In genomic region chr2:144496067-144496466, GRCh38 we compare ENCODE assay signal across 12 cellular contexts. TPM values are rescaled to one million over a fixed set of nuclear protein-coding genes. Genes with fewer than 3 reads are reported as not detected.
DNase-seq lines count a peak whose midpoint lies in the region; ATAC-seq and TF ChIP-seq lines count a peak whose summit lies in the region.
"Had no signal": no experiment of that assay in that cellular context is flagged by ENCODE, and none has a peak within 500 bp of the region (broad histone marks: within the 10 kb centered on the region; RNA-seq: fewer than 3 reads in every experiment).

No MANE protein-coding gene starts in this region.

- no peaks in the 10 kb centered on the region for H3K27me3 ChIP-seq in GM23248 (replicated peaks; ENCODE audit: insufficient read depth)
- H3K27me3 ChIP-seq in lower lobe of right lung (ENCODE audit: low read depth): no peaks in the 10 kb centered on the region
- H3K27me3 ChIP-seq: SJSA1 had no signal

- H3K9me3 Mint-ChIP-seq in central memory CD8-positive, alpha-beta T cell: no peaks in the 10 kb centered on the region
- H3K9me3 Mint-ChIP-seq in stimulated activated naive B cell treated with anti-CD40 and anti-IgM and Interleukin-4, amounts not matched to agents 10 μg/mL and 1 μg/mL and 100 μg/mL, for 72 hours: no peaks in the 10 kb centered on the region
- H3K9me3 Mint-ChIP-seq: activated naive CD8-positive, alpha-beta T cell treated with anti-CD3 and anti-CD28 coated beads, Interleukin-2, amount 50 U/mL, for 24 hours had no signal

- H3K4me3 Mint-ChIP-seq in central memory CD8-positive, alpha-beta T cell: peak overlapping the region; percentile 42
- H3K4me3 Mint-ChIP-seq in stimulated activated naive B cell treated with anti-CD40 and anti-IgM and Interleukin-4, amounts not matched to agents 10 μg/mL and 1 μg/mL and 100 μg/mL, for 72 hours: peak overlapping the region in 1 of 2 donors; percentile 31
- H3K4me3 Mint-ChIP-seq: activated naive CD8-positive, alpha-beta T cell treated with anti-CD3 and anti-CD28 coated beads, Interleukin-2, amount 50 U/mL, for 24 hours had no signal

- peak overlapping the region; percentile 58 for H3K4me2 ChIP-seq in GM23248 (ENCODE audit: unreplicated experiment)

- TF ChIP-seq CTCF in lower lobe of right lung (IDR thresholded peaks at IDR 0.05): no peak

- H3K79me2 ChIP-seq in GM23248 (ENCODE audit: insufficient read depth): peaks cover 96% of the 10 kb centered on the region

- peaks cover 9% of the 10 kb centered on the region for H3K36me3 ChIP-seq in GM23248 (ENCODE audit: low read depth)
- peaks cover 5% of the 10 kb centered on the region for H3K36me3 ChIP-seq in lower lobe of right lung

- H3K27me3 Mint-ChIP-seq in central memory CD8-positive, alpha-beta T cell: no peaks in the 10 kb centered on the region
- no peaks in the 10 kb centered on the region for H3K27me3 Mint-ChIP-seq in stimulated activated naive B cell treated with anti-CD40 and anti-IgM and Interleukin-4, amounts not matched to agents 10 μg/mL and 1 μg/mL and 100 μg/mL, for 72 hours
- H3K27me3 Mint-ChIP-seq: activated naive CD8-positive, alpha-beta T cell treated with anti-CD3 and anti-CD28 coated beads, Interleukin-2, amount 50 U/mL, for 24 hours had no signal

- in situ Hi-C loops in GM23248 (cut with MboI): no loop called here

- H3K27ac Mint-ChIP-seq in central memory CD8-positive, alpha-beta T cell (ENCODE audit: low read depth): peak overlapping the region; percentile 47
- H3K27ac Mint-ChIP-seq in stimulated activated naive B cell treated with anti-CD40 and anti-IgM and Interleukin-4, amounts not matched to agents 10 μg/mL and 1 μg/mL and 100 μg/mL, for 72 hours: peak overlapping the region; percentile 32
- H3K27ac Mint-ChIP-seq: activated naive CD8-positive, alpha-beta T cell treated with anti-CD3 and anti-CD28 coated beads, Interleukin-2, amount 50 U/mL, for 24 hours had no signal

- H3K4me1 ChIP-seq in GM23248 (ENCODE audit: insufficient read depth) (peaks cover 24% of the 10 kb centered on the region), lower lobe of right lung (peaks cover 58% of the 10 kb centered on the region)

- WGBS in GM23248 (ENCODE audit: low coverage in 1 of 2, low lambda C conversion rate in 2 of 2, missing lambda C conversion rate in 2 of 2), 2 experiments: 2 to 4% methylated on average over 2 of the region's 2 CpGs

- peak overlapping the region; percentile 44; the same call in 1 of the 2 replicates for H2AFZ ChIP-seq in GM23248

- peak; percentile 43 for DNase-seq in GM23248
- no peak for DNase-seq in central memory CD8-positive, alpha-beta T cell (ENCODE audit: low spot score in 2 of 2)
- DNase-seq in lower lobe of right lung: no peak
- DNase-seq in stimulated activated naive B cell treated with anti-CD40 and anti-IgM and Interleukin-4, amounts not matched to agents 10 μg/mL and 1 μg/mL and 100 μg/mL, for 72 hours: no peak
- DNase-seq in head of caudate nucleus: no peak
- no peak for DNase-seq in activated effector memory CD4-positive, alpha-beta T cell treated with Interleukin-2 at 50 U/mL for 16 hours
- DNase-seq: activated naive CD8-positive, alpha-beta T cell treated with anti-CD3 and anti-CD28 coated beads, Interleukin-2, amount 50 U/mL, for 24 hours; DND-41; NCI-H187 treated with DMSO at 0.1 percent for 48 hours had no signal

- H3K9ac ChIP-seq in GM23248: peak overlapping the region; percentile 27; the same call in 1 of the 2 replicates

- H3K27ac ChIP-seq in GM23248 (peak overlapping the region; percentile 40), lower lobe of right lung (peak overlapping the region; percentile 12)
- H3K27ac ChIP-seq: SJSA1 had no signal

- ATAC-seq in central memory CD8-positive, alpha-beta T cell (replicated peaks; ENCODE audit: extremely low read depth, poor library complexity, severe bottlenecking): no peak
- no peak for ATAC-seq in lower lobe of right lung
- no peak for ATAC-seq in stimulated activated naive B cell treated with anti-CD40 and anti-IgM and Interleukin-4, amounts not matched to agents 10 μg/mL and 1 μg/mL and 100 μg/mL, for 72 hours (replicated peaks)
- no peak for ATAC-seq in GM21367 (IDR thresholded peaks at IDR 0.05; ENCODE audit: unreplicated experiment)
- ATAC-seq in GM19395 (IDR thresholded peaks at IDR 0.05; ENCODE audit: unreplicated experiment): no peak
- ATAC-seq: activated naive CD8-positive, alpha-beta T cell treated with anti-CD3 and anti-CD28 coated beads, Interleukin-2, amount 50 U/mL, for 24 hours had no signal

- peaks cover 67% of the 10 kb centered on the region for H3K4me1 Mint-ChIP-seq in central memory CD8-positive, alpha-beta T cell
- peaks cover 38 to 65% of the 10 kb centered on the region in 2 donors for H3K4me1 Mint-ChIP-seq in stimulated activated naive B cell treated with anti-CD40 and anti-IgM and Interleukin-4, amounts not matched to agents 10 μg/mL and 1 μg/mL and 100 μg/mL, for 72 hours

- H3K36me3 Mint-ChIP-seq in central memory CD8-positive, alpha-beta T cell (ENCODE audit: insufficient read depth): peaks cover 56% of the 10 kb centered on the region
- H3K36me3 Mint-ChIP-seq in stimulated activated naive B cell treated with anti-CD40 and anti-IgM and Interleukin-4, amounts not matched to agents 10 μg/mL and 1 μg/mL and 100 μg/mL, for 72 hours: peaks cover 17 to 33% of the 10 kb centered on the region in 2 donors

- intact Hi-C loops in lower lobe of right lung (cut with DNase I): no loop called here
- intact Hi-C loops in head of caudate nucleus (cut with DNase I): no loop called here

- H3K4me3 ChIP-seq in GM23248: peak overlapping the region; percentile 41
- H3K4me3 ChIP-seq in lower lobe of right lung: no peak overlapping the region
- H3K4me3 ChIP-seq: SJSA1 had no signal

- H3K9me2 ChIP-seq in GM23248 (ENCODE audit: insufficient read depth): no peaks in the 10 kb centered on the region

- H3K9me3 ChIP-seq in GM23248 (ENCODE audit: low read depth): no peaks in the 10 kb centered on the region
- H3K9me3 ChIP-seq in lower lobe of right lung: no peaks in the 10 kb centered on the region
- H3K9me3 ChIP-seq: SJSA1 had no signal

- peaks cover 13% of the 10 kb centered on the region; the same call in 1 of the 2 replicates for H3F3A ChIP-seq in GM23248 (ENCODE audit: insufficient read depth)

- no peaks in the 10 kb centered on the region for H4K20me1 ChIP-seq in GM23248 (ENCODE audit: insufficient read depth)

RNA-seq across cellular contexts. Expression of gene ZEB2, which starts 23.9 kb away (rescaled TPM):
- 36.4 and 46.8 TPM in 2 replicates for total RNA-seq in GM23248 (2014; rRNA removed; shearing (Covaris generic))
- 25.6 and 26.2 TPM in 2 replicates for polyA plus RNA-seq in GM23248 (2016; fragmentation: Nextera tagmentation; extraction: Ambion mirVana)
- total RNA-seq in lower lobe of right lung: 220 TPM
